1 cellular context compared by ENCODE assay signal in the genomic region with DNA sequence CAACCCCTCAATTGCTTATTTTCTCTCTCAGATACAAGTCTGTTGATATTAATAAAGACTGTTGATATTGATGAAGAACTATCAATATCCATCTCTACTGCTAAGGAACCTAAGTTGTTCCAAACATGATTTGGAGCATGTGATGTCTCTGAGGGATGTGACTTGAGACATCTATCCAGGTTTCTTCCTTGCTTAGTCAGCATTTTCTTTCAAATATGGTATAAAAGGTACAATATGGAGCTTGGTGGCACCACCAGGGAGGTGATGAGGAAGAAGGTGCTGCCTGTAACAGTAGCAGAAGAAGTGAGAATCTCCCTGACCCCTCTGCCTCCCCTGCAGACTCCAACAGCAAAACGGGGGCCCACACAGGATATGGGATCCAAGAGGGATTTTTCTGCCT.
TF ChIP-seq lines count a peak whose summit lies in the region.

No MANE protein-coding gene starts in this region.

TF ChIP-seq in K562, 482 proteins besides CTCF, POLR2A, EP300 and RAD21 (continued from another document):
- TF ChIP-seq, protein P1, sequence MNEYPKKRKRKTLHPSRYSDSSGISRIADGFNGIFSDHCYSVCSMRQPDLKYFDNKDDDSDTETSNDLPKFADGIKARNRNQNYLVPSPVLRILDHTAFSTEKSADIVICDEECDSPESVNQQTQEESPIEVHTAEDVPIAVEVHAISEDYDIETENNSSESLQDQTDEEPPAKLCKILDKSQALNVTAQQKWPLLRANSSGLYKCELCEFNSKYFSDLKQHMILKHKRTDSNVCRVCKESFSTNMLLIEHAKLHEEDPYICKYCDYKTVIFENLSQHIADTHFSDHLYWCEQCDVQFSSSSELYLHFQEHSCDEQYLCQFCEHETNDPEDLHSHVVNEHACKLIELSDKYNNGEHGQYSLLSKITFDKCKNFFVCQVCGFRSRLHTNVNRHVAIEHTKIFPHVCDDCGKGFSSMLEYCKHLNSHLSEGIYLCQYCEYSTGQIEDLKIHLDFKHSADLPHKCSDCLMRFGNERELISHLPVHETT (CRISPR knock-in tag; conservative IDR thresholded peaks at IDR 0.05 in 1 of 2, IDR thresholded peaks at IDR 0.05 in 1 of 2): no peak
- TF ChIP-seq MAFF (IDR thresholded peaks at IDR 0.05; ENCODE audit: low read length): peak; percentile 93
- no peak for TF ChIP-seq SRSF9 (IDR thresholded peaks at IDR 0.05; ENCODE audit: borderline replicate concordance, low read depth, low read length)
- peak; percentile 92 for TF ChIP-seq ZNF316 (IDR thresholded peaks at IDR 0.05)
- TF ChIP-seq MAFG (tag; conservative IDR thresholded peaks at IDR 0.05): peak; percentile 84
- TF ChIP-seq EWSR1 (IDR thresholded peaks at IDR 0.05; ENCODE audit: borderline replicate concordance, low read depth, partially characterized antibody): no peak
- no peak for TF ChIP-seq NCOA1 (IDR thresholded peaks at IDR 0.05; ENCODE audit: low read depth)
- TF ChIP-seq TCFL5 (CRISPR knock-in tag; conservative IDR thresholded peaks at IDR 0.05): no peak
- TF ChIP-seq C11orf30 (IDR thresholded peaks at IDR 0.05; ENCODE audit: low read depth): peak; percentile 84
- TF ChIP-seq ARHGAP35 (IDR thresholded peaks at IDR 0.05; ENCODE audit: partially characterized antibody): no peak
